In the genomic region with DNA sequence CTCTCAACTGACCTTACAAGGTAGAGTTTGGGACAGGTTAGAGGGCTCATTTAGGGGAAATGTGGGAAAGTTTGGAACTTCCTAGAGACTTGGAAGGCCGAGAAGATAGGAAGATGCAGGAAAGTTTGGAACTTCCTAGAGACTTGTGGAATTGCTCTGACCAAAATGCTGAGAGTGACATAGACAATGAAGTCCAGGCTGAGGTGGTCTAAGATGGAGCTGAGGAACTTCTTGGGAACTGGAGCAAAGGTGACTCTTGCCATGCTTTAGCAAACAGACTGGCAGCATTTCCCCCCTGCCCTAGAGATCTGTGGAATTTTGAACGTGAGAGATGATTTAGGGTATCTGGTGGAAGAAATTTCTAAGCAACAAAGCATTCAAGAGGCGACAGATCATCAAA, we compare ENCODE assay signal across 28 cellular contexts.
"Had no signal": no experiment of that assay in that cellular context is flagged by ENCODE, and none has a peak within 500 bp of the region (broad histone marks: within the 10 kb centered on the region; RNA-seq: fewer than 3 reads in every experiment).

No MANE protein-coding gene starts in this region.

- H3K27me3 ChIP-seq: breast epithelium, esophagus muscularis mucosa, neutrophil, ovary, uterus had no signal

- H3K4me1 Mint-ChIP-seq: activated CD4-positive, alpha-beta memory T cell treated with anti-CD3 and anti-CD28 coated beads, Interleukin-2, amount 10 ng/mL, durations not matched to agents 7 days and 5 days; activated CD4-positive, alpha-beta T cell treated with anti-CD3 and anti-CD28 coated beads, Interleukin-2, amount 10 ng/mL, durations not matched to agents 7 days and 5 days; activated naive CD4-positive, alpha-beta T cell treated with anti-CD3 and anti-CD28 coated beads, Interleukin-2, amount 50 U/mL, for 24 hours; activated naive CD8-positive, alpha-beta T cell treated with anti-CD3 and anti-CD28 coated beads, Interleukin-2, amount 50 U/mL, for 24 hours; central memory CD8-positive, alpha-beta T cell; naive thymus-derived CD8-positive, alpha-beta T cell; T-helper 17 cell had no signal

- H3K9me3 Mint-ChIP-seq: activated CD4-positive, alpha-beta memory T cell treated with anti-CD3 and anti-CD28 coated beads, Interleukin-2, amount 10 ng/mL, durations not matched to agents 7 days and 5 days; activated CD4-positive, alpha-beta T cell treated with anti-CD3 and anti-CD28 coated beads, Interleukin-2, amount 10 ng/mL, durations not matched to agents 7 days and 5 days; activated naive CD4-positive, alpha-beta T cell treated with anti-CD3 and anti-CD28 coated beads, Interleukin-2, amount 50 U/mL, for 24 hours; activated naive CD8-positive, alpha-beta T cell treated with anti-CD3 and anti-CD28 coated beads, Interleukin-2, amount 50 U/mL, for 24 hours; activated T-cell treated with anti-CD3 and anti-CD28 coated beads, Interleukin-2, amount 50 U/mL, for 24 hours; central memory CD8-positive, alpha-beta T cell; dendritic cell treated with granulocyte-macrophage colony-stimulating factor and Interleukin-4, amounts not matched to agents 40 ng/mL and 50 ng/mL, for 4 days; stimulated activated naive CD8-positive, alpha-beta T cell treated with anti-CD3 and anti-CD28 coated beads, Interleukin-15, Interleukin-2, amounts not matched to agents 100 ng/mL and 50 ng/mL, for 24 hours had no signal

- H3K36me3 ChIP-seq: breast epithelium, esophagus muscularis mucosa, heart right ventricle, neutrophil, ovary, thoracic aorta, uterus had no signal

- ATAC-seq: activated naive CD8-positive, alpha-beta T cell treated with anti-CD3 and anti-CD28 coated beads, Interleukin-2, amount 50 U/mL, for 24 hours; heart right ventricle; naive thymus-derived CD8-positive, alpha-beta T cell; sciatic nerve; T-helper 17 cell had no signal

- H3K27ac ChIP-seq: breast epithelium, esophagus muscularis mucosa, heart right ventricle, neutrophil, ovary, skin epidermis, thoracic aorta, uterus had no signal

- H3K4me3 Mint-ChIP-seq: activated CD4-positive, alpha-beta memory T cell treated with anti-CD3 and anti-CD28 coated beads, Interleukin-2, amount 10 ng/mL, durations not matched to agents 7 days and 5 days; activated CD4-positive, alpha-beta T cell treated with anti-CD3 and anti-CD28 coated beads, Interleukin-2, amount 10 ng/mL, durations not matched to agents 7 days and 5 days; activated naive CD4-positive, alpha-beta T cell treated with anti-CD3 and anti-CD28 coated beads, Interleukin-2, amount 50 U/mL, for 24 hours; activated naive CD8-positive, alpha-beta T cell treated with anti-CD3 and anti-CD28 coated beads, Interleukin-2, amount 50 U/mL, for 24 hours; activated T-cell treated with anti-CD3 and anti-CD28 coated beads, Interleukin-2, amount 50 U/mL, for 24 hours; central memory CD8-positive, alpha-beta T cell; dendritic cell treated with granulocyte-macrophage colony-stimulating factor and Interleukin-4, amounts not matched to agents 40 ng/mL and 50 ng/mL, for 4 days; naive thymus-derived CD8-positive, alpha-beta T cell; stimulated activated naive CD8-positive, alpha-beta T cell treated with anti-CD3 and anti-CD28 coated beads, Interleukin-15, Interleukin-2, amounts not matched to agents 100 ng/mL and 50 ng/mL, for 24 hours; T-helper 17 cell; type B pancreatic cell had no signal

- H3K27ac Mint-ChIP-seq: activated CD4-positive, alpha-beta memory T cell treated with anti-CD3 and anti-CD28 coated beads, Interleukin-2, amount 10 ng/mL, durations not matched to agents 7 days and 5 days; activated CD4-positive, alpha-beta T cell treated with anti-CD3 and anti-CD28 coated beads, Interleukin-2, amount 10 ng/mL, durations not matched to agents 7 days and 5 days; activated naive CD4-positive, alpha-beta T cell treated with anti-CD3 and anti-CD28 coated beads, Interleukin-2, amount 50 U/mL, for 24 hours; activated naive CD8-positive, alpha-beta T cell treated with anti-CD3 and anti-CD28 coated beads, Interleukin-2, amount 50 U/mL, for 24 hours; activated T-cell treated with anti-CD3 and anti-CD28 coated beads, Interleukin-2, amount 50 U/mL, for 24 hours; dendritic cell treated with granulocyte-macrophage colony-stimulating factor and Interleukin-4, amounts not matched to agents 40 ng/mL and 50 ng/mL, for 4 days; naive thymus-derived CD8-positive, alpha-beta T cell; progenitor cell of endocrine pancreas; stimulated activated naive CD8-positive, alpha-beta T cell treated with anti-CD3 and anti-CD28 coated beads, Interleukin-15, Interleukin-2, amounts not matched to agents 100 ng/mL and 50 ng/mL, for 24 hours; T-helper 17 cell; type B pancreatic cell had no signal

- H3K9me3 ChIP-seq: breast epithelium, esophagus muscularis mucosa, heart right ventricle, neutrophil, ovary, thoracic aorta, uterus had no signal

- DNase-seq: activated CD4-positive, alpha-beta memory T cell treated with anti-CD3 and anti-CD28 coated beads, Interleukin-2, amount 10 ng/mL, durations not matched to agents 7 days and 5 days; activated CD4-positive, alpha-beta T cell treated with anti-CD3 and anti-CD28 coated beads for 1 hour; activated CD4-positive, alpha-beta T cell treated with anti-CD3 and anti-CD28 coated beads, Interleukin-2, amount 10 ng/mL, durations not matched to agents 7 days and 5 days; activated CD8-positive, alpha-beta memory T cell treated with anti-CD3 and anti-CD28 coated beads, Interleukin-2, amount 50 U/mL, for 48 hours; activated gamma-delta T cell treated with Interleukin-2 at 50 U/mL for 16 hours; activated naive CD8-positive, alpha-beta T cell treated with anti-CD3 and anti-CD28 coated beads, Interleukin-2, amount 50 U/mL, for 24 hours; activated T-cell treated with anti-CD3 and anti-CD28 coated beads, Interleukin-2, amount 50 U/mL, for 24 hours; foreskin melanocyte; heart right ventricle; naive thymus-derived CD8-positive, alpha-beta T cell; ovary; stimulated activated CD4-positive, alpha-beta T cell treated with anti-CD3 and anti-CD28 coated beads, Interleukin-12 subunit alpha, Interleukin-12 subunit beta, amount 100 ng/mL, for 4 hours; stimulated activated CD4-positive, alpha-beta T cell treated with anti-CD3 and anti-CD28 coated beads, Interleukin-4, amount 100 ng/mL, for 1 hour; T-helper 17 cell; T1000; uterus had no signal

- H3K4me3 ChIP-seq: breast epithelium, esophagus muscularis mucosa, heart right ventricle, ovary, skin epidermis, thoracic aorta, uterus had no signal

- H3K36me3 Mint-ChIP-seq: activated naive CD4-positive, alpha-beta T cell treated with anti-CD3 and anti-CD28 coated beads, Interleukin-2, amount 50 U/mL, for 24 hours; type B pancreatic cell had no signal

- H3K4me1 ChIP-seq: breast epithelium, esophagus muscularis mucosa, heart right ventricle, uterus had no signal

- H3K27me3 Mint-ChIP-seq: activated CD4-positive, alpha-beta memory T cell treated with anti-CD3 and anti-CD28 coated beads, Interleukin-2, amount 10 ng/mL, durations not matched to agents 7 days and 5 days; activated CD4-positive, alpha-beta T cell treated with anti-CD3 and anti-CD28 coated beads, Interleukin-2, amount 10 ng/mL, durations not matched to agents 7 days and 5 days; central memory CD8-positive, alpha-beta T cell; dendritic cell treated with granulocyte-macrophage colony-stimulating factor and Interleukin-4, amounts not matched to agents 40 ng/mL and 50 ng/mL, for 4 days; progenitor cell of endocrine pancreas; T-helper 17 cell had no signal
